In the genomic region with DNA sequence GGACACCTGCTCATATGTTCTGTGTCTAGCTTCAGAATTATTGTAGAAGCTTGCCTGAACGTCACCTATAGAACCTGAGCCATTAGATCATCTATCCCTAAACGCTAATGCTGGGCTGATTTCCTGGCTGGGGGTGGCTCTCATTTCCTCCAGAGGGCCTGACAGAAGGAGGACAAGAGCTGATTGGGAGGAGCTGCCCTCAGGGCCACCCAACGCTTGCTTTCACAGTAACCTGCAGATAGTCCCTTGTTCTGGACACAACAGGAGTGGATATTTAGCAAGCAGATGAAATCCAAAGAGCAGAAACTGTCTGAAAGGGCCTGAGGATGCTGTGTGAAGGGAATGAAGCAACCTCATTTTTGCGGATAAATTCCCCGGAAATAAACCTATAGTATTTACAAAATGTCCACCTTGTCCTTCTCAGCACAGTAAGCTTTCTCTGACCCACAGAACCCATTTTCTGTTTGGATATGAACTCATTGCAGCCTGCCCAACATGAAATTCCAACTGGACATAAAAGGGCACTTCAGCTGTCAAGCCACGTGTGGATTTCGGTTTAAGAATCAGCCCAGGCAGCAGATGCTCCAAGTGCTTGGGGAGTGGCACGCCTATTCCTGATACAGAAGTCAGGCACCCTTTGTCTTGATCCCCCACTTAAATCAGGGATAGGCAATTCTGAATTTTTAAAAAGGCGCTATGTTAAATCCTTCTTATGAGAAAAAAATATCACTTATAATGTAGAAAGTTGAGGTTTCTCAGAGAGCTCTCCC, we compare ENCODE assay signal across 9 cellular contexts. TPM values are rescaled to one million over a fixed set of nuclear protein-coding genes. Genes with fewer than 3 reads are reported as not detected.
DNase-seq lines count a peak whose midpoint lies in the region; ATAC-seq, FAIRE-seq and TF ChIP-seq lines count a peak whose summit lies in the region.
"Had no signal": no experiment of that assay in that cellular context is flagged by ENCODE, and none has a peak within 500 bp of the region (broad histone marks: within the 10 kb centered on the region; RNA-seq: fewer than 3 reads in every experiment).

No MANE protein-coding gene starts in this region.

- peak; percentile 48 for DNase-seq in DMS153 treated with DMSO at 0.1 percent for 48 hours (lab: John Stamatoyannopoulos, UW; ENCODE audit: unreplicated experiment)
- DNase-seq in NCI-H2227 (lab: John Stamatoyannopoulos, UW; ENCODE audit: unreplicated experiment): peak; percentile 41
- no peak for DNase-seq in H1 (ENCODE audit: low read depth in 1 of 2, low spot score in 2 of 2)
- no peak for DNase-seq in progenitor cell of endocrine pancreas (ENCODE audit: low spot score, unreplicated experiment)
- DNase-seq in activated effector memory CD4-positive, alpha-beta T cell treated with anti-CD3 and anti-CD28 coated beads, Interleukin-2, amount 50 U/mL, for 16 hours: no peak
- DNase-seq in foreskin melanocyte: no peak
- DNase-seq in activated CD4-positive, alpha-beta T cell treated with anti-CD3 and anti-CD28 coated beads, Interleukin-2, amount 50 U/mL, for 1 hour: no peak
- DNase-seq: activated effector memory CD4-positive, alpha-beta T cell treated with Interleukin-2 at 50 U/mL for 16 hours had no signal

- peak overlapping the region; percentile 88 for H3K27ac Mint-ChIP-seq in progenitor cell of endocrine pancreas

- H2BK15ac ChIP-seq in H1 (ENCODE audit: low read length): no peak overlapping the region

- no peak overlapping the region for H3K4me3 Mint-ChIP-seq in progenitor cell of endocrine pancreas (ENCODE audit: low read depth)

- H3K36me3 Mint-ChIP-seq in progenitor cell of endocrine pancreas (ENCODE audit: insufficient read depth): no peaks in the 10 kb centered on the region

- ATAC-seq in HG02938 (IDR thresholded peaks at IDR 0.05; ENCODE audit: unreplicated experiment): no peak

- no peak for FAIRE-seq in H1 (lab: Jason Lieb, UNC)

- 77% methylated on average over 9 of the region's 9 CpGs; no CpG with 5 or more reads in 1 of the 2 experiments for WGBS in H1 (ENCODE audit: extremely low coverage in 1 of 2, insufficient coverage in 1 of 2, insufficient read length in 1 of 2, insufficient replicate concordance in 2 of 2, low coverage in 1 of 2, low lambda C conversion rate in 2 of 2, missing lambda C conversion rate in 1 of 2), 2 experiments

- TF ChIP-seq RAD21 in H1 (IDR thresholded peaks at IDR 0.05 in 1 of 2, conservative IDR thresholded peaks at IDR 0.05 in 1 of 2; ENCODE audit: low read depth in 2 of 2, low read length in 2 of 2): no peak

- H4K8ac ChIP-seq in H1 (ENCODE audit: extremely low read depth, insufficient read depth, low read length): no peak overlapping the region

- no peak overlapping the region for H3K18ac ChIP-seq in H1 (ENCODE audit: extremely low read depth, low read length)

- no peak overlapping the region for H3K27ac ChIP-seq in H1 (ENCODE audit: low read depth, low read length)

- no peak overlapping the region for H2BK20ac ChIP-seq in H1 (ENCODE audit: low read length)

- H3K9me3 ChIP-seq in H1 (ENCODE audit: insufficient read depth in 2 of 2, low read depth in 1 of 2, low read length in 1 of 2): no peaks in the 10 kb centered on the region

- TF ChIP-seq CTCF in H1 (IDR thresholded peaks at IDR 0.05; ENCODE audit: control extremely low read depth in 1 of 3, insufficient read depth in 1 of 3, low read depth in 1 of 3, low read length in 3 of 3) (no peak), progenitor cell of endocrine pancreas (IDR thresholded peaks at IDR 0.05; ENCODE audit: unreplicated experiment) (no peak)

- H4K5ac ChIP-seq in H1 (ENCODE audit: insufficient read length, low read depth, low read length): no peak overlapping the region

- H4K91ac ChIP-seq in H1 (replicated peaks; ENCODE audit: insufficient read length, low read length): no peak overlapping the region

- H2AK5ac ChIP-seq in H1 (ENCODE audit: low read depth, low read length): no peak overlapping the region

- H3K79me1 ChIP-seq in H1 (ENCODE audit: low read depth, low read length): no peaks in the 10 kb centered on the region

- 0 out of 2 replicates have a peak overlapping the region, but pooled peaks have one; percentile 92 for H2AFZ ChIP-seq in H1 (ENCODE audit: low read length)

- no peak overlapping the region for H3K14ac ChIP-seq in H1 (ENCODE audit: insufficient read length)

- H3K4me3 ChIP-seq in H1 (ENCODE audit: extremely low read depth in 1 of 4, insufficient read depth in 2 of 4, low read depth in 3 of 4, low read length in 4 of 4): no peak overlapping the region

- H3K4ac ChIP-seq in H1 (replicated peaks; ENCODE audit: insufficient read length, low read depth, low read length): no peak overlapping the region

- H3K23ac ChIP-seq in H1 (ENCODE audit: insufficient read length): no peak overlapping the region

- peaks cover 0 to 2% (median 0%) of the 10 kb centered on the region in 4 experiments; a peak in 2 of 7 replicates for H3K27me3 ChIP-seq in H1 (replicated peaks in 1 of 4; ENCODE audit: control insufficient read depth in 3 of 4, extremely low read depth in 1 of 4, insufficient read depth in 3 of 4, low read length in 3 of 4)

- no peak overlapping the region for H3K9ac ChIP-seq in H1 (replicated peaks in 1 of 4; ENCODE audit: extremely low read depth in 1 of 4, low read depth in 3 of 4, low read length in 3 of 4)

- peaks cover 3 to 13% (median 7%) of the 10 kb centered on the region in 4 experiments for H3K4me1 ChIP-seq in H1 (replicated peaks in 1 of 4; ENCODE audit: control insufficient read depth in 3 of 4, insufficient read depth in 4 of 4, low read length in 3 of 4)

- no peak for TF ChIP-seq POLR2A in H1 (IDR thresholded peaks at IDR 0.05; ENCODE audit: control extremely low read depth in 1 of 2, low read depth in 2 of 2, low read length in 2 of 2)

- no peaks in the 10 kb centered on the region for H4K20me1 ChIP-seq in H1 (replicated peaks in 1 of 2; ENCODE audit: control insufficient read depth in 1 of 2, insufficient read depth in 2 of 2, low read length in 2 of 2)

- TF ChIP-seq EP300 in H1 (IDR thresholded peaks at IDR 0.05; ENCODE audit: borderline replicate concordance in 1 of 2, low read depth in 2 of 2, low read length in 2 of 2): no peak

- no peak overlapping the region for H2BK120ac ChIP-seq in H1 (replicated peaks; ENCODE audit: low read depth, low read length)

- peaks cover 24% of the 10 kb centered on the region for H3K27me3 Mint-ChIP-seq in progenitor cell of endocrine pancreas

- H3K4me1 Mint-ChIP-seq in progenitor cell of endocrine pancreas (ENCODE audit: low read depth): peaks cover 18% of the 10 kb centered on the region

- H3K56ac ChIP-seq in H1 (replicated peaks; ENCODE audit: insufficient read length, low read depth, low read length): no peak overlapping the region

- CTCF ChIA-PET in H1 (lab: Charles Lee; ENCODE audit: partially characterized antibody): interaction anchor here (0.8 to 3.8 kb wide), 12 partner anchors 8 to 168 kb away, joined by 3 to 34 read pairs (median 3); a partner anchor contains a TSS

- no peaks in the 10 kb centered on the region for H3K79me2 ChIP-seq in H1 (ENCODE audit: control insufficient read depth in 1 of 2, insufficient read depth in 2 of 2, low read length in 2 of 2)

- POLR2A ChIA-PET in H1 (lab: Charles Lee; ENCODE audit: partially characterized antibody): interaction anchor here (0.6 to 2.4 kb wide), 6 partner anchors 9 to 347 kb away, joined by 3 to 17 read pairs (median 5); a partner anchor contains a TSS

- H3K36me3 ChIP-seq in H1 (ENCODE audit: control insufficient read depth in 2 of 4, insufficient read depth in 4 of 4, low read length in 3 of 4): no peaks in the 10 kb centered on the region

- H2BK12ac ChIP-seq in H1 (ENCODE audit: low read depth, low read length): peak overlapping the region; percentile 0; the same call in 1 of the 2 replicates

- no peak overlapping the region for H2BK5ac ChIP-seq in H1 (ENCODE audit: low read depth, low read length)

- H3K4me2 ChIP-seq in H1 (ENCODE audit: insufficient read depth in 1 of 2, low read depth in 2 of 2, low read length in 2 of 2): no peak overlapping the region; a peak in 1 of 4 replicates

- no peaks in the 10 kb centered on the region for H3K9me3 Mint-ChIP-seq in progenitor cell of endocrine pancreas (ENCODE audit: low read depth)

- H3K23me2 ChIP-seq in H1 (ENCODE audit: low read depth, low read length): no peaks in the 10 kb centered on the region

TF ChIP-seq in H1, 55 proteins besides CTCF, POLR2A, EP300 and RAD21 (continues in another document):
- TF ChIP-seq SRF (IDR thresholded peaks at IDR 0.05; ENCODE audit: low read depth, low read length) (no peak), SUZ12 (IDR thresholded peaks at IDR 0.05; ENCODE audit: low read length) (no peak), HDAC6 (IDR thresholded peaks at IDR 0.05; ENCODE audit: low read depth, low read length) (no peak)

RNA-seq across cellular contexts. Expression of a gene that starts 32.8 kb away (rescaled TPM):
- 504 and 533 TPM in 2 replicates for total RNA-seq in H1 (2021; fragmentation: NEBNext Ultra II Directional; extraction: Animal tissue kit (Norgen Biotek cat#: 25700))
- 2,291 and 3,101 TPM in 2 replicates for polyA plus RNA-seq in H1 (2011; rRNA removed)
- 1,714 TPM for polyA plus RNA-seq in H1 (2011; cell fraction: cytosol; rRNA removed)
- polyA plus RNA-seq in H1 (2011; cell fraction: nucleus; rRNA removed): 1,150 TPM
- 608 to 791 TPM (median 729 TPM) in 4 replicates for polyA plus RNA-seq in H1 (2012, experiment 1 of 2)
- polyA plus RNA-seq in H1 (2012, experiment 2 of 2): 956 TPM
- polyA plus RNA-seq in H1 (2013, experiment 1 of 2): 790 TPM
- 784 TPM for polyA plus RNA-seq in H1 (2013, experiment 2 of 2)
- polyA minus RNA-seq in H1 (2011; rRNA and poly(A)+ RNA removed): 1,805 and 2,020 TPM in 2 replicates
- polyA minus RNA-seq in H1 (2011; cell fraction: cytosol; rRNA and poly(A)+ RNA removed): 369 TPM
- polyA minus RNA-seq in H1 (2011; cell fraction: nucleus; rRNA and poly(A)+ RNA removed): 350 TPM
- 128 and 149 TPM in 2 replicates for total RNA-seq in progenitor cell of endocrine pancreas

RNA-seq across cellular contexts. Expression of a gene that starts 43.2 kb away (rescaled TPM):
- total RNA-seq in H1 (2021; fragmentation: NEBNext Ultra II Directional; extraction: Animal tissue kit (Norgen Biotek cat#: 25700)): 283 and 290 TPM in 2 replicates
- 789 and 1,018 TPM in 2 replicates for polyA plus RNA-seq in H1 (2011; rRNA removed)
- 669 TPM for polyA plus RNA-seq in H1 (2011; cell fraction: cytosol; rRNA removed)
- 588 TPM for polyA plus RNA-seq in H1 (2011; cell fraction: nucleus; rRNA removed)
- 287 to 339 TPM (median 327 TPM) in 4 replicates for polyA plus RNA-seq in H1 (2012, experiment 1 of 2)
- polyA plus RNA-seq in H1 (2012, experiment 2 of 2): 552 TPM
- 342 TPM for polyA plus RNA-seq in H1 (2013, experiment 1 of 2)
- polyA plus RNA-seq in H1 (2013, experiment 2 of 2): 310 TPM
- 638 and 677 TPM in 2 replicates for polyA minus RNA-seq in H1 (2011; rRNA and poly(A)+ RNA removed)
- 160 TPM for polyA minus RNA-seq in H1 (2011; cell fraction: cytosol; rRNA and poly(A)+ RNA removed)
- 161 TPM for polyA minus RNA-seq in H1 (2011; cell fraction: nucleus; rRNA and poly(A)+ RNA removed)
- total RNA-seq in progenitor cell of endocrine pancreas: 628 and 652 TPM in 2 replicates

Comparison
In these comparisons a context has a peak if more than half of its experiments do, and no peak if none do; other contexts are left out.
1. DNase-seq: peak in DMS153 treated with DMSO at 0.1 percent for 48 hours (single experiment) and NCI-H2227 (single experiment); none in H1 (0 of 2), progenitor cell of endocrine pancreas (single experiment), activated effector memory CD4-positive, alpha-beta T cell treated with anti-CD3 and anti-CD28 coated beads, Interleukin-2, amount 50 U/mL, for 16 hours (single experiment), foreskin melanocyte (single experiment) and activated CD4-positive, alpha-beta T cell treated with anti-CD3 and anti-CD28 coated beads, Interleukin-2, amount 50 U/mL, for 1 hour (single experiment).